Comparison of ENCODE assay signal across 15 cellular contexts in genomic region chr2:100139114-100139513, GRCh38. TPM values are rescaled to one million over a fixed set of nuclear protein-coding genes. Genes with fewer than 3 reads are reported as not detected.
"Had no signal": no experiment of that assay in that cellular context is flagged by ENCODE, and none has a peak within 500 bp of the region (broad histone marks: within the 10 kb centered on the region; RNA-seq: fewer than 3 reads in every experiment).

No MANE protein-coding gene starts in this region.

- H3K36me3 ChIP-seq: heart left ventricle, right lobe of liver had no signal

- ATAC-seq: activated CD8-positive, alpha-beta memory T cell treated with anti-CD3 and anti-CD28 coated beads, Interleukin-2, amount 10 ng/mL, durations not matched to agents 7 days and 5 days; heart left ventricle; right lobe of liver had no signal

- H3K27ac ChIP-seq: coronary artery, heart left ventricle, right lobe of liver had no signal

- H3K27me3 Mint-ChIP-seq: activated naive CD4-positive, alpha-beta T cell treated with anti-CD3 and anti-CD28 coated beads, Interleukin-2, amount 50 U/mL, for 24 hours had no signal

- H3K27me3 ChIP-seq: heart left ventricle, right lobe of liver had no signal

- H3K4me3 ChIP-seq: coronary artery, heart left ventricle, right lobe of liver had no signal

- H3K9me3 Mint-ChIP-seq: activated T-cell treated with anti-CD3 and anti-CD28 coated beads, Interleukin-2, amount 50 U/mL, for 24 hours; nephron had no signal

- H3K27ac Mint-ChIP-seq: activated CD8-positive, alpha-beta memory T cell treated with anti-CD3 and anti-CD28 coated beads, Interleukin-2, amount 10 ng/mL, durations not matched to agents 7 days and 5 days; activated naive CD4-positive, alpha-beta T cell treated with anti-CD3 and anti-CD28 coated beads, Interleukin-2, amount 50 U/mL, for 24 hours; activated T-cell treated with anti-CD3 and anti-CD28 coated beads, Interleukin-2, amount 50 U/mL, for 24 hours; nephron; progenitor cell of endocrine pancreas had no signal

- H3K36me3 Mint-ChIP-seq: activated CD8-positive, alpha-beta memory T cell treated with anti-CD3 and anti-CD28 coated beads, Interleukin-2, amount 10 ng/mL, durations not matched to agents 7 days and 5 days; activated naive CD4-positive, alpha-beta T cell treated with anti-CD3 and anti-CD28 coated beads, Interleukin-2, amount 50 U/mL, for 24 hours had no signal

- H3K4me1 ChIP-seq: heart left ventricle, right lobe of liver had no signal

- DNase-seq: activated CD4-positive, alpha-beta T cell treated with anti-CD3 and anti-CD28 coated beads, Interleukin-2, amount 50 U/mL, for 4 hours; activated CD8-positive, alpha-beta memory T cell treated with anti-CD3 and anti-CD28 coated beads, Interleukin-2, amount 10 ng/mL, durations not matched to agents 7 days and 5 days; activated effector memory CD4-positive, alpha-beta T cell treated with Interleukin-2 at 50 U/mL for 16 hours; activated T-cell treated with anti-CD3 and anti-CD28 coated beads, Interleukin-2, amount 50 U/mL, for 24 hours; caudate nucleus; effector CD8-positive, alpha-beta T cell; foreskin melanocyte; heart left ventricle; mammary epithelial cell; occipital lobe; right lobe of liver had no signal

- H3K4me1 Mint-ChIP-seq: nephron had no signal

- H3K4me3 Mint-ChIP-seq: activated CD8-positive, alpha-beta memory T cell treated with anti-CD3 and anti-CD28 coated beads, Interleukin-2, amount 10 ng/mL, durations not matched to agents 7 days and 5 days; activated naive CD4-positive, alpha-beta T cell treated with anti-CD3 and anti-CD28 coated beads, Interleukin-2, amount 50 U/mL, for 24 hours; activated T-cell treated with anti-CD3 and anti-CD28 coated beads, Interleukin-2, amount 50 U/mL, for 24 hours; nephron had no signal

- H3K9me3 ChIP-seq: heart left ventricle, right lobe of liver had no signal

RNA-seq across cellular contexts. Expression of gene AFF3, which starts 3.3 kb away (rescaled TPM):
- total RNA-seq: mammary epithelial cell had no signal
